Comparison of ENCODE assay signal across 8 cellular contexts in the genomic region with DNA sequence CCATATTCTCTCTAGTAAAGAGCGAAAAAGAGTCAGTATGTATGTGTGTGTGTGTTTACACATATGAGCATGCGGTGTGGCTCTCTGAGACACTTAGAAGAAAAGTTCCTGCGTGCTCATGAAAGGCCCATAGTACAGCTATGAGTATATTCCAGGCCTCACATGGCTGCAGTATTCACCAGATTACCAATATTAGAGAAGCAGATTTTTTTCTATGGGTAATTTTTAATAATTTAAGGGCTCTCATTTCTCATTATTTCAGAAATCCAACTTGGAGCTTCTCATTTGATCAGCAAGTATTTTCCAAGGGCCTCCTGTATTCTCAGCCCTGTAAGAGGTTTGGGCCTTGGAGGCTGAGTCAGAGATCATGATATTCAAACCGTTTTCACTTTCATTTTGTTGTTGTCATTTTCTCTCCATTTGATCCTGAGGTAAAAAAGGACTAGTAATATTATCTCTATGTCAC.
DNase-seq lines count a peak whose midpoint lies in the region; ATAC-seq, FAIRE-seq and TF ChIP-seq lines count a peak whose summit lies in the region.

No MANE protein-coding gene starts in this region.

- H2BK15ac ChIP-seq in IMR-90 (ENCODE audit: low read depth, low read length), result no peak overlapping the region

- peak overlapping the region; percentile 45; the same call in 1 of the 2 replicates for H4K91ac ChIP-seq in IMR-90 (ENCODE audit: insufficient read depth, low read depth, low read length)

- H3K27ac ChIP-seq in IMR-90 (ENCODE audit: insufficient read depth, low read length) (peak overlapping the region; percentile 28), vagina (peak overlapping the region; percentile 56)

- peak overlapping the region; percentile 40 for H3K4me3 Mint-ChIP-seq in activated naive CD4-positive, alpha-beta T cell treated with anti-CD3 and anti-CD28 coated beads for 36 hours

- H3K36me3 ChIP-seq in GM06990 (ENCODE audit: control insufficient read depth, insufficient read depth, low read length), result no peaks in the 10 kb centered on the region
- H3K36me3 ChIP-seq in IMR-90 (ENCODE audit: control insufficient read depth, insufficient read depth, low read length), result no peaks in the 10 kb centered on the region
- H3K36me3 ChIP-seq in vagina, result no peaks in the 10 kb centered on the region

- H3K4me1 ChIP-seq in IMR-90 (ENCODE audit: control insufficient read depth, insufficient read depth, low read length) (no peaks in the 10 kb centered on the region; the same call in 1 of the 2 replicates), vagina (peaks cover 20% of the 10 kb centered on the region)

- POLR2A ChIA-PET in IMR-90 (lab: Charles Lee; ENCODE audit: unreplicated experiment), result no interaction called here

- H3K4me1 Mint-ChIP-seq in activated naive CD4-positive, alpha-beta T cell treated with anti-CD3 and anti-CD28 coated beads for 36 hours (ENCODE audit: low read depth), result peaks cover 38% of the 10 kb centered on the region

- TF ChIP-seq POLR2A in IMR-90 (IDR thresholded peaks at IDR 0.05; ENCODE audit: low read depth, low read length), result no peak
- no peak for TF ChIP-seq POLR2A in vagina (IDR thresholded peaks at IDR 0.05)

- no peaks in the 10 kb centered on the region for H3K79me1 ChIP-seq in IMR-90 (ENCODE audit: low read depth in 1 of 2, low read length in 2 of 2)

- BruUV-seq in IMR-90 (replicated peaks; lab: Mats Ljungman, UMichigan), result no TSS peak

- no peak for TF ChIP-seq RAD21 in IMR-90 (IDR thresholded peaks at IDR 0.05; ENCODE audit: low read length)

- H3K9ac ChIP-seq in IMR-90 (ENCODE audit: low read depth, low read length), result peak overlapping the region; percentile 27

- TF ChIP-seq CTCF in GM06990 (IDR thresholded peaks at IDR 0.05; ENCODE audit: insufficient read depth, low read length, poor library complexity, severe bottlenecking), result no peak
- TF ChIP-seq CTCF in IMR-90 (conservative IDR thresholded peaks at IDR 0.05; ENCODE audit: low read depth, low read length), result no peak
- TF ChIP-seq CTCF in vagina (IDR thresholded peaks at IDR 0.05), result no peak

- ATAC-seq in GM21528 (IDR thresholded peaks at IDR 0.05; ENCODE audit: low FRiP score, unreplicated experiment), result peak; percentile 85
- ATAC-seq in IMR-90 (ENCODE audit: low read depth), result peak; percentile 72

- H2AK5ac ChIP-seq in IMR-90 (ENCODE audit: low read depth, low read length), result no peak overlapping the region

- H3K9me1 ChIP-seq in IMR-90 (ENCODE audit: insufficient read depth, low read length), result 0 out of 2 replicates have a peak, but pooled peaks cover 3% of the 10 kb centered on the region

- in situ Hi-C loops in IMR-90 (cut with MboI; ENCODE audit: low sequenced_read_pairs), result no loop called here

- H3K27me3 ChIP-seq in GM06990 (replicated peaks; ENCODE audit: control insufficient read depth, insufficient read depth, low read length) (no peaks in the 10 kb centered on the region), IMR-90 (ENCODE audit: control insufficient read depth, insufficient read depth, low read length) (no peaks in the 10 kb centered on the region), vagina (no peaks in the 10 kb centered on the region)

- peak overlapping the region; percentile 91 for H4K5ac ChIP-seq in IMR-90 (ENCODE audit: low read depth, low read length)

- CTCF ChIA-PET in IMR-90 (lab: Yijun Ruan, JAX), result no interaction called here
- CTCF ChIA-PET in activated naive CD4-positive, alpha-beta T cell treated with anti-CD3 and anti-CD28 coated beads for 36 hours (lab: Charles Lee), result interaction anchor here (0.6 to 4.5 kb wide), 7 partner anchors 9 to 144 kb away, joined by 3 to 19 read pairs (median 4); no protein-coding TSS in a partner anchor

- no peak overlapping the region for H3K56ac ChIP-seq in IMR-90 (ENCODE audit: extremely low read depth, insufficient read depth, low read length)

- peak overlapping the region; percentile 67; the same call in 1 of the 2 replicates for H3K4ac ChIP-seq in IMR-90 (ENCODE audit: low read depth, low read length)

- H3K23ac ChIP-seq in IMR-90 (ENCODE audit: low read depth, low read length), result no peak overlapping the region

- peak overlapping the region; percentile 93 for H3K4me2 ChIP-seq in IMR-90 (ENCODE audit: low read depth, low read length)

- peak; percentile 81 for FAIRE-seq in islet of Langerhans (lab: Jason Lieb, UNC)

- peak overlapping the region; percentile 60 for H2BK120ac ChIP-seq in IMR-90 (ENCODE audit: low read depth, low read length)

- no CpG with 5 or more reads among the region's 4 CpGs for WGBS in IMR-90 (ENCODE audit: extremely low coverage in 2 of 2, insufficient read length in 1 of 2), 2 experiments

- no peak overlapping the region for H3K4me3 ChIP-seq in GM06990 (replicated peaks; ENCODE audit: low read depth, low read length)
- H3K4me3 ChIP-seq in IMR-90 (ENCODE audit: insufficient read depth, low read depth, low read length), result peak overlapping the region; percentile 22; the same call in 1 of the 2 replicates
- H3K4me3 ChIP-seq in vagina, result no peak overlapping the region

- peak overlapping the region; percentile 88 for H3K18ac ChIP-seq in IMR-90 (ENCODE audit: low read depth, low read length)

- H3K9me3 ChIP-seq in IMR-90 (ENCODE audit: control insufficient read depth, insufficient read depth, low read length) (no peaks in the 10 kb centered on the region), vagina (no peaks in the 10 kb centered on the region)

- H3K27me3 Mint-ChIP-seq in activated naive CD4-positive, alpha-beta T cell treated with anti-CD3 and anti-CD28 coated beads for 36 hours (ENCODE audit: low read depth), result no peaks in the 10 kb centered on the region

- no peaks in the 10 kb centered on the region for H4K20me1 ChIP-seq in IMR-90 (ENCODE audit: insufficient read depth, low read length)

- no peak overlapping the region for H2AK9ac ChIP-seq in IMR-90 (replicated peaks; ENCODE audit: low read depth, low read length, poor library complexity)

- dilution Hi-C loops in IMR-90 (cut with HindIII; ENCODE audit: low sequenced_read_pairs, unreplicated experiment), result no loop called here

- H3K27ac Mint-ChIP-seq in activated naive CD4-positive, alpha-beta T cell treated with anti-CD3 and anti-CD28 coated beads for 36 hours, result peak overlapping the region; percentile 69

- H3K36me3 Mint-ChIP-seq in activated naive CD4-positive, alpha-beta T cell treated with anti-CD3 and anti-CD28 coated beads for 36 hours (ENCODE audit: low read depth), result no peaks in the 10 kb centered on the region

- intact Hi-C loops in IMR-90 (cut with micrococcal nuclease) (no loop called here), vagina (cut with DNase I) (no loop called here)
- intact Hi-C loops in activated naive CD4-positive, alpha-beta T cell treated with anti-CD3 and anti-CD28 coated beads for 36 hours (cut with micrococcal nuclease), result loop anchor here (1.0 kb wide), 7 partner anchors 19 to 489 kb away; no protein-coding TSS in a partner anchor

- H2BK20ac ChIP-seq in IMR-90 (ENCODE audit: low read depth, low read length), result peak overlapping the region; percentile 66; the same call in 1 of the 2 replicates

- no peaks in the 10 kb centered on the region for H3K9me3 Mint-ChIP-seq in activated naive CD4-positive, alpha-beta T cell treated with anti-CD3 and anti-CD28 coated beads for 36 hours

- 0 out of 2 replicates have a peak overlapping the region, but pooled peaks have one; percentile 35 for H3K14ac ChIP-seq in IMR-90 (replicated peaks; ENCODE audit: low read depth, low read length)

- H4K8ac ChIP-seq in IMR-90 (ENCODE audit: low read depth in 2 of 2, low read length in 2 of 2), result peak overlapping the region; percentile 64 to 92

- H2BK5ac ChIP-seq in IMR-90 (ENCODE audit: low read depth, low read length, poor library complexity, severe bottlenecking), result peak overlapping the region; percentile 46

- DNase-seq in GM06990 (ENCODE audit: extremely low read depth, insufficient read length), result peak; percentile 44
- DNase-seq in IMR-90, result peak; percentile 59
- peak; percentile 54 for DNase-seq in activated naive CD4-positive, alpha-beta T cell treated with anti-CD3 and anti-CD28 coated beads for 36 hours
- no peak for DNase-seq in vagina (ENCODE audit: extremely low spot score in 2 of 2)
- DNase-seq in Ammon's horn (ENCODE audit: low spot score), result no peak
- no peak for DNase-seq in effector CD4-positive, alpha-beta T cell

- H2AFZ ChIP-seq in IMR-90 (replicated peaks; ENCODE audit: low read length, poor library complexity), result peak overlapping the region; percentile 73

TF ChIP-seq in IMR-90, 13 proteins besides CTCF, POLR2A, EP300 and RAD21 (continues in another document):
- no peak for TF ChIP-seq RFX5 (IDR thresholded peaks at IDR 0.05; ENCODE audit: low read depth, low read length)
- no peak for TF ChIP-seq BHLHE40 (IDR thresholded peaks at IDR 0.05; ENCODE audit: low read depth, low read length)
- TF ChIP-seq, protein P1, sequence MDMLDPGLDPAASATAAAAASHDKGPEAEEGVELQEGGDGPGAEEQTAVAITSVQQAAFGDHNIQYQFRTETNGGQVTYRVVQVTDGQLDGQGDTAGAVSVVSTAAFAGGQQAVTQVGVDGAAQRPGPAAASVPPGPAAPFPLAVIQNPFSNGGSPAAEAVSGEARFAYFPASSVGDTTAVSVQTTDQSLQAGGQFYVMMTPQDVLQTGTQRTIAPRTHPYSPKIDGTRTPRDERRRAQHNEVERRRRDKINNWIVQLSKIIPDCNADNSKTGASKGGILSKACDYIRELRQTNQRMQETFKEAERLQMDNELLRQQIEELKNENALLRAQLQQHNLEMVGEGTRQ (IDR thresholded peaks at IDR 0.05; ENCODE audit: low read depth, low read length), result no peak
- TF ChIP-seq, protein P2, sequence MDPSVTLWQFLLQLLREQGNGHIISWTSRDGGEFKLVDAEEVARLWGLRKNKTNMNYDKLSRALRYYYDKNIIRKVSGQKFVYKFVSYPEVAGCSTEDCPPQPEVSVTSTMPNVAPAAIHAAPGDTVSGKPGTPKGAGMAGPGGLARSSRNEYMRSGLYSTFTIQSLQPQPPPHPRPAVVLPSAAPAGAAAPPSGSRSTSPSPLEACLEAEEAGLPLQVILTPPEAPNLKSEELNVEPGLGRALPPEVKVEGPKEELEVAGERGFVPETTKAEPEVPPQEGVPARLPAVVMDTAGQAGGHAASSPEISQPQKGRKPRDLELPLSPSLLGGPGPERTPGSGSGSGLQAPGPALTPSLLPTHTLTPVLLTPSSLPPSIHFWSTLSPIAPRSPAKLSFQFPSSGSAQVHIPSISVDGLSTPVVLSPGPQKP (IDR thresholded peaks at IDR 0.05; ENCODE audit: borderline replicate concordance, low read depth, low read length), result no peak
- no peak for TF ChIP-seq NFE2L2 (IDR thresholded peaks at IDR 0.05; ENCODE audit: low read depth, low read length)
- TF ChIP-seq SMC3 (IDR thresholded peaks at IDR 0.05; ENCODE audit: low read depth, low read length), result no peak
- no peak for TF ChIP-seq MXI1 (IDR thresholded peaks at IDR 0.05; ENCODE audit: borderline replicate concordance, low read depth, low read length)
- no peak for TF ChIP-seq FOS (IDR thresholded peaks at IDR 0.05; ENCODE audit: low read depth, low read length)
- TF ChIP-seq CHD1 (IDR thresholded peaks at IDR 0.05; ENCODE audit: low read depth, low read length), result no peak
- TF ChIP-seq MAFK (IDR thresholded peaks at IDR 0.05; ENCODE audit: low read depth, low read length), result no peak
- TF ChIP-seq CEBPB (IDR thresholded peaks at IDR 0.05; ENCODE audit: low read depth, low read length), result no peak
- TF ChIP-seq MAZ (IDR thresholded peaks at IDR 0.05; ENCODE audit: borderline replicate concordance, low read depth, low read length), result no peak

Comparison
In these comparisons a context has a peak if more than half of its experiments do, and no peak if none do; other contexts are left out.
1. DNase-seq: peak in GM06990 (single experiment), IMR-90 (single experiment) and activated naive CD4-positive, alpha-beta T cell treated with anti-CD3 and anti-CD28 coated beads for 36 hours (single experiment); none in vagina (0 of 2), Ammon's horn (single experiment) and effector CD4-positive, alpha-beta T cell (single experiment).